ENCODE assay signal across 1 cellular context in the genomic region with DNA sequence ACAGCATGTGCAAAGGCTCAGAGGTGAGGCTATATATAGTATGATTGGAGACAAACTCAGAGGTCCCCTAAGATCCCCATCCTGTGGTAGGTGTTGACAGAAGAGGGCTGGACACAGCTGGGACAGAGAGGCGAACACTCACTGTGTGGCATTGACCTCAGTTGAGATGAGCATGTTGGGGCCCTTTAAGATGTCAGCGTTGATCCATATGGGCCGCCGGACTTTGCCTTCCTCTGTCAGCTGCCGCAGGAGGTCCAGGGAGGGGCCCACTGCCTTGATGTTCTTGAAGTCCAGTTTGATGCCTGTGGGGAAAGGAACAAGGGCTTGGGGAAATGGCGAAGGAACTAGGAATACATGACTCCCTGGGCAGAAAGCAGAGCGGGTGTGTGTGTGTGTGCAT.
A peak's percentile ranks its signal among the peaks of the same experiment; 100 is the strongest.
TF ChIP-seq lines count a peak whose summit lies in the region.

No MANE protein-coding gene starts in this region.

TF ChIP-seq in HepG2, 621 proteins besides CTCF, POLR2A, EP300 and RAD21:
- TF ChIP-seq, protein P1, sequence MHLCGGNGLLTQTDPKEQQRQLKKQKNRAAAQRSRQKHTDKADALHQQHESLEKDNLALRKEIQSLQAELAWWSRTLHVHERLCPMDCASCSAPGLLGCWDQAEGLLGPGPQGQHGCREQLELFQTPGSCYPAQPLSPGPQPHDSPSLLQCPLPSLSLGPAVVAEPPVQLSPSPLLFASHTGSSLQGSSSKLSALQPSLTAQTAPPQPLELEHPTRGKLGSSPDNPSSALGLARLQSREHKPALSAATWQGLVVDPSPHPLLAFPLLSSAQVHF (CRISPR knock-in tag; IDR thresholded peaks at IDR 0.05), result no peak
- TF ChIP-seq HNRNPK (IDR thresholded peaks at IDR 0.05; ENCODE audit: low read depth, low read length, poor library complexity, severe bottlenecking) (no peak), ZNF354B (CRISPR knock-in tag; IDR thresholded peaks at IDR 0.05) (no peak), SMARCE1 (IDR thresholded peaks at IDR 0.05; ENCODE audit: borderline replicate concordance) (no peak)
- TF ChIP-seq, protein P2, sequence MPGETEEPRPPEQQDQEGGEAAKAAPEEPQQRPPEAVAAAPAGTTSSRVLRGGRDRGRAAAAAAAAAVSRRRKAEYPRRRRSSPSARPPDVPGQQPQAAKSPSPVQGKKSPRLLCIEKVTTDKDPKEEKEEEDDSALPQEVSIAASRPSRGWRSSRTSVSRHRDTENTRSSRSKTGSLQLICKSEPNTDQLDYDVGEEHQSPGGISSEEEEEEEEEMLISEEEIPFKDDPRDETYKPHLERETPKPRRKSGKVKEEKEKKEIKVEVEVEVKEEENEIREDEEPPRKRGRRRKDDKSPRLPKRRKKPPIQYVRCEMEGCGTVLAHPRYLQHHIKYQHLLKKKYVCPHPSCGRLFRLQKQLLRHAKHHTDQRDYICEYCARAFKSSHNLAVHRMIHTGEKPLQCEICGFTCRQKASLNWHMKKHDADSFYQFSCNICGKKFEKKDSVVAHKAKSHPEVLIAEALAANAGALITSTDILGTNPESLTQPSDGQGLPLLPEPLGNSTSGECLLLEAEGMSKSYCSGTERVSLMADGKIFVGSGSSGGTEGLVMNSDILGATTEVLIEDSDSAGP (CRISPR knock-in tag; IDR thresholded peaks at IDR 0.05; ENCODE audit: borderline replicate concordance), result peak; percentile 77
